1 cellular context compared by ENCODE assay signal in genomic region chr19:57280165-57280912, GRCh38.
TF ChIP-seq lines count a peak whose summit lies in the region.

Gene ZNF460, plus strand, starts transcription at chr19:57280485. Its CDS starts 322 bp downstream, at chr19:57280807.

TF ChIP-seq in HepG2, 621 proteins besides CTCF, POLR2A, EP300 and RAD21 (continued from another document and continues in another):
- TF ChIP-seq ZNF142 (CRISPR knock-in tag; IDR thresholded peaks at IDR 0.05) (no peak), CENPBD1 (CRISPR knock-in tag; IDR thresholded peaks at IDR 0.05; ENCODE audit: borderline replicate concordance, low read depth) (no peak), ZNF121 (CRISPR knock-in tag; IDR thresholded peaks at IDR 0.05) (no peak), NFIC (IDR thresholded peaks at IDR 0.05; ENCODE audit: low read length) (no peak), CEBPB (IDR thresholded peaks at IDR 0.05; ENCODE audit: borderline replicate concordance, low read depth, low read length) (no peak), ZNF18 (CRISPR knock-in tag; IDR thresholded peaks at IDR 0.05; ENCODE audit: insufficient replicate concordance) (peak; percentile 50), MYC (CRISPR knock-in tag; IDR thresholded peaks at IDR 0.05; ENCODE audit: borderline replicate concordance) (no peak; the same call in 1 of the 2 replicates), SMC3 (IDR thresholded peaks at IDR 0.05; ENCODE audit: low read length) (no peak), MAFF (IDR thresholded peaks at IDR 0.05; ENCODE audit: low read depth, low read length) (0 out of 2 replicates have a peak, but pooled peaks have one; percentile 6), MXD4 (CRISPR knock-in tag; IDR thresholded peaks at IDR 0.05) (peak; percentile 21; the same call in 1 of the 2 replicates), RBM22 (optimal IDR thresholded peaks at IDR 0.05; ENCODE audit: low read length) (peak; percentile 61), ZBTB25 (CRISPR knock-in tag; IDR thresholded peaks at IDR 0.05) (no peak; the same call in 1 of the 2 replicates), UBTF (CRISPR knock-in tag; IDR thresholded peaks at IDR 0.05) (no peak; the same call in 1 of the 2 replicates), ZNF816 (CRISPR knock-in tag; IDR thresholded peaks at IDR 0.05; ENCODE audit: borderline replicate concordance) (no peak; the same call in 1 of the 2 replicates), ZNF367 (CRISPR knock-in tag; IDR thresholded peaks at IDR 0.05; ENCODE audit: borderline replicate concordance) (no peak), NFE2 (CRISPR knock-in tag; IDR thresholded peaks at IDR 0.05) (no peak), ZNF577 (CRISPR knock-in tag; IDR thresholded peaks at IDR 0.05; ENCODE audit: borderline replicate concordance, low read depth) (no peak), ZNF512 (CRISPR knock-in tag; IDR thresholded peaks at IDR 0.05) (no peak), IRF1 (CRISPR knock-in tag; IDR thresholded peaks at IDR 0.05; ENCODE audit: low read depth) (no peak), KLF6 (CRISPR knock-in tag; IDR thresholded peaks at IDR 0.05) (no peak), TARDBP (CRISPR knock-in tag; IDR thresholded peaks at IDR 0.05) (no peak; the same call in 1 of the 2 replicates), ZNF10 (CRISPR knock-in tag; IDR thresholded peaks at IDR 0.05; ENCODE audit: borderline replicate concordance, low read depth) (no peak), ZNF496 (CRISPR knock-in tag; IDR thresholded peaks at IDR 0.05; ENCODE audit: insufficient replicate concordance) (no peak), ZNF879 (CRISPR knock-in tag; IDR thresholded peaks at IDR 0.05) (no peak; the same call in 1 of the 2 replicates), RBFOX2 (IDR thresholded peaks at IDR 0.05; ENCODE audit: low read depth, low read length) (peak; percentile 95), CC2D1A (CRISPR knock-in tag; IDR thresholded peaks at IDR 0.05) (no peak), PAWR (CRISPR knock-in tag; IDR thresholded peaks at IDR 0.05; ENCODE audit: borderline replicate concordance) (no peak), ATM (IDR thresholded peaks at IDR 0.05; ENCODE audit: borderline replicate concordance) (no peak), KDM5B (CRISPR knock-in tag; IDR thresholded peaks at IDR 0.05; ENCODE audit: borderline replicate concordance) (peak; percentile 62; the same call in 1 of the 2 replicates), SOX13 (IDR thresholded peaks at IDR 0.05) (no peak), SOX13 (CRISPR knock-in tag; conservative IDR thresholded peaks at IDR 0.05 in 1 of 2, IDR thresholded peaks at IDR 0.05 in 1 of 2) (no peak), ZNF3 (CRISPR knock-in tag; IDR thresholded peaks at IDR 0.05) (peak; percentile 73; the same call in 1 of the 2 replicates), U2AF1 (optimal IDR thresholded peaks at IDR 0.05; ENCODE audit: low read depth, low read length) (peak; percentile 42), CREB1 (IDR thresholded peaks at IDR 0.05) (peak; percentile 100), CREB1 (CRISPR knock-in tag; IDR thresholded peaks at IDR 0.05) (peak; percentile 97), ZNF138 (CRISPR knock-in tag; IDR thresholded peaks at IDR 0.05; ENCODE audit: low read depth) (0 out of 2 replicates have a peak, but pooled peaks have one; percentile 92), ZNF580 (CRISPR knock-in tag; IDR thresholded peaks at IDR 0.05; ENCODE audit: borderline replicate concordance, low read depth) (0 out of 2 replicates have a peak, but pooled peaks have one; percentile 19), U2AF2 (IDR thresholded peaks at IDR 0.05; ENCODE audit: low read depth, low read length) (no peak), RARA (CRISPR knock-in tag; IDR thresholded peaks at IDR 0.05) (no peak), ZNF431 (CRISPR knock-in tag; IDR thresholded peaks at IDR 0.05; ENCODE audit: borderline replicate concordance, low read depth) (no peak; the same call in 1 of the 2 replicates), ZNF484 (CRISPR knock-in tag; IDR thresholded peaks at IDR 0.05; ENCODE audit: borderline replicate concordance, low read depth) (no peak), ZBTB44 (CRISPR knock-in tag; IDR thresholded peaks at IDR 0.05) (no peak), ZNF563 (CRISPR knock-in tag; IDR thresholded peaks at IDR 0.05) (peak; percentile 93), RBM39 (IDR thresholded peaks at IDR 0.05; ENCODE audit: low read depth, low read length, poor library complexity, severe bottlenecking) (no peak), ZNF547 (CRISPR knock-in tag; IDR thresholded peaks at IDR 0.05) (peak; percentile 75; the same call in 1 of the 2 replicates), FIP1L1 (IDR thresholded peaks at IDR 0.05; ENCODE audit: borderline replicate concordance, insufficient read depth, low read depth, low read length) (no peak), BATF2 (CRISPR knock-in tag; IDR thresholded peaks at IDR 0.05) (no peak), HNRNPH1 (optimal IDR thresholded peaks at IDR 0.05; ENCODE audit: low read depth, low read length) (no peak), MZF1 (CRISPR knock-in tag; IDR thresholded peaks at IDR 0.05; ENCODE audit: borderline replicate concordance) (0 out of 2 replicates have a peak, but pooled peaks have one; percentile 42), ZNF670 (CRISPR knock-in tag; IDR thresholded peaks at IDR 0.05; ENCODE audit: borderline replicate concordance) (no peak), ATF7-NPFF (CRISPR knock-in tag; IDR thresholded peaks at IDR 0.05; ENCODE audit: low read depth) (peak; percentile 45; the same call in 1 of the 2 replicates)
